Comparison of ENCODE assay signal across 25 cellular contexts in genomic region chr6:168828035-168828434, GRCh38.
"Had no signal": no experiment of that assay in that cellular context is flagged by ENCODE, and none has a peak within 500 bp of the region (broad histone marks: within the 10 kb centered on the region; RNA-seq: fewer than 3 reads in every experiment).

No MANE protein-coding gene starts in this region.

- H3K36me3 Mint-ChIP-seq: mesothelial cell of epicardium, naive B cell, natural killer cell, type B pancreatic cell had no signal

- H3K4me1 Mint-ChIP-seq: naive B cell; natural killer cell; stimulated activated effector memory CD8-positive, alpha-beta T cell treated with anti-CD3 and anti-CD28 coated beads, Interleukin-12 subunit alpha, Interleukin-12 subunit beta, amount 100 ng/mL, for 72 hours had no signal

- DNase-seq: hypothalamus; islet precursor cell; left ventricle myocardium inferior; mesendoderm; naive B cell; natural killer cell; nucleus accumbens; pancreas; posterior cingulate gyrus; retina; right cardiac atrium; spleen; stimulated activated CD4-positive, alpha-beta T cell treated with anti-CD3 and anti-CD28 coated beads, Interleukin-4, amount 100 ng/mL, for 24 hours; stimulated activated naive CD4-positive, alpha-beta T cell; substantia nigra had no signal

- H3K4me1 ChIP-seq: left ventricle myocardium inferior, pancreas, prostate gland, spleen, uterus had no signal

- H3K9me3 Mint-ChIP-seq: mesothelial cell of epicardium; natural killer cell; neural crest cell; stimulated activated effector memory CD8-positive, alpha-beta T cell treated with anti-CD3 and anti-CD28 coated beads, Interleukin-12 subunit alpha, Interleukin-12 subunit beta, amount 100 ng/mL, for 72 hours had no signal

- H3K27ac ChIP-seq: left ventricle myocardium inferior, pancreas, prostate gland, skin epidermis, spleen, tibial nerve had no signal

- H3K27me3 ChIP-seq: pancreas, spleen, tibial nerve, uterus had no signal

- H3K36me3 ChIP-seq: left ventricle myocardium inferior, pancreas, prostate gland, spleen, tibial nerve, uterus had no signal

- ATAC-seq: natural killer cell; pancreas; right cardiac atrium; stimulated activated effector memory CD8-positive, alpha-beta T cell treated with anti-CD3 and anti-CD28 coated beads, Interleukin-12 subunit alpha, Interleukin-12 subunit beta, amount 100 ng/mL, for 72 hours had no signal

- H3K27me3 Mint-ChIP-seq: naive B cell; stimulated activated naive CD8-positive, alpha-beta T cell treated with anti-CD3 and anti-CD28 coated beads, Interleukin-15, Interleukin-2, amounts not matched to agents 100 ng/mL and 50 ng/mL, for 24 hours had no signal

- H3K4me3 ChIP-seq: left ventricle myocardium inferior, lung, pancreas, prostate gland, skin epidermis, spleen, tibial nerve, uterus had no signal

- H3K9me3 ChIP-seq: left ventricle myocardium inferior, pancreas, prostate gland, tibial nerve, uterus had no signal

- H3K27ac Mint-ChIP-seq: naive B cell; stimulated activated effector memory CD8-positive, alpha-beta T cell treated with anti-CD3 and anti-CD28 coated beads, Interleukin-12 subunit alpha, Interleukin-12 subunit beta, amount 100 ng/mL, for 72 hours; stimulated activated naive CD8-positive, alpha-beta T cell treated with anti-CD3 and anti-CD28 coated beads, Interleukin-15, Interleukin-2, amounts not matched to agents 100 ng/mL and 50 ng/mL, for 24 hours; type B pancreatic cell had no signal

- H3K4me3 Mint-ChIP-seq: mesothelial cell of epicardium; naive B cell; natural killer cell; neural crest cell; stimulated activated effector memory CD8-positive, alpha-beta T cell treated with anti-CD3 and anti-CD28 coated beads, Interleukin-12 subunit alpha, Interleukin-12 subunit beta, amount 100 ng/mL, for 72 hours; stimulated activated naive CD8-positive, alpha-beta T cell treated with anti-CD3 and anti-CD28 coated beads, Interleukin-15, Interleukin-2, amounts not matched to agents 100 ng/mL and 50 ng/mL, for 24 hours; type B pancreatic cell had no signal
